In genomic region chr11:17606206-17607082, GRCh38 we compare ENCODE assay signal across 23 cellular contexts. TPM values are rescaled to one million over a fixed set of nuclear protein-coding genes. Genes with fewer than 3 reads are reported as not detected.
DNase-seq lines count a peak whose midpoint lies in the region; ATAC-seq and TF ChIP-seq lines count a peak whose summit lies in the region.
"Had no signal": no experiment of that assay in that cellular context is flagged by ENCODE, and none has a peak within 500 bp of the region (broad histone marks: within the 10 kb centered on the region; RNA-seq: fewer than 3 reads in every experiment).

No MANE protein-coding gene starts in this region.

- H3K27me3 ChIP-seq in left ventricle myocardium inferior (ENCODE audit: low read depth) (peaks cover 6% of the 10 kb centered on the region), right cardiac atrium (ENCODE audit: control insufficient read depth, insufficient read depth) (no peaks in the 10 kb centered on the region)

- ATAC-seq in Right ventricle myocardium inferior (peak; percentile 43), WTC11 (no peak), right cardiac atrium (peak; percentile 31 to 46)
- no peak for ATAC-seq in activated T-helper 17 cell treated with anti-CD3 and anti-CD28 coated beads, Interleukin-2, amount 50 U/mL, for 72 hours (replicated peaks)
- ATAC-seq: PC-3 had no signal

- TF ChIP-seq CTCF in left ventricle myocardium inferior (IDR thresholded peaks at IDR 0.05; ENCODE audit: borderline replicate concordance): no peak
- no peak for TF ChIP-seq CTCF in WTC11 (IDR thresholded peaks at IDR 0.05)

- H3K9me3 ChIP-seq in left ventricle myocardium inferior (replicated peaks): no peaks in the 10 kb centered on the region
- no peaks in the 10 kb centered on the region for H3K9me3 ChIP-seq in right cardiac atrium (ENCODE audit: control insufficient read depth, low read length)
- H3K9me3 ChIP-seq: SJSA1 had no signal

- peak overlapping the region; percentile 65 for H3K27ac Mint-ChIP-seq in WTC11
- H3K27ac Mint-ChIP-seq in activated T-helper 17 cell treated with anti-CD3 and anti-CD28 coated beads, Interleukin-2, amount 50 U/mL, for 72 hours: no peak overlapping the region
- H3K27ac Mint-ChIP-seq: CD8-positive, alpha-beta memory T cell had no signal

- H3K36me3 Mint-ChIP-seq in WTC11: no peaks in the 10 kb centered on the region
- H3K36me3 Mint-ChIP-seq in activated T-helper 17 cell treated with anti-CD3 and anti-CD28 coated beads, Interleukin-2, amount 50 U/mL, for 72 hours (ENCODE audit: low read depth): no peaks in the 10 kb centered on the region
- H3K36me3 Mint-ChIP-seq: CD8-positive, alpha-beta memory T cell had no signal

- intact Hi-C loops in Right ventricle myocardium inferior (cut with DNase I) (no loop called here), left ventricle myocardium inferior (cut with micrococcal nuclease) (no loop called here), right cardiac atrium (cut with DNase I) (no loop called here)

- no peaks in the 10 kb centered on the region for H3K36me3 ChIP-seq in left ventricle myocardium inferior
- H3K36me3 ChIP-seq: SJSA1 had no signal

- no peak overlapping the region for H3K4me3 Mint-ChIP-seq in WTC11
- no peak overlapping the region for H3K4me3 Mint-ChIP-seq in activated T-helper 17 cell treated with anti-CD3 and anti-CD28 coated beads, Interleukin-2, amount 50 U/mL, for 72 hours

- CTCF ChIA-PET in WTC11 (lab: Charles Lee): interaction anchor here (1.0 to 2.1 kb wide), 3 partner anchors 7 to 125 kb away, joined by 4 to 9 read pairs (median 4); no protein-coding TSS in a partner anchor

- H3K27me3 Mint-ChIP-seq in WTC11 (ENCODE audit: low read depth): no peaks in the 10 kb centered on the region; the same call in 1 of the 2 replicates
- peaks cover 5% of the 10 kb centered on the region for H3K27me3 Mint-ChIP-seq in activated T-helper 17 cell treated with anti-CD3 and anti-CD28 coated beads, Interleukin-2, amount 50 U/mL, for 72 hours

- POLR2A ChIA-PET in WTC11 (lab: Charles Lee): no interaction called here

- H3K4me3 ChIP-seq in left ventricle myocardium inferior: no peak overlapping the region
- no peak overlapping the region for H3K4me3 ChIP-seq in right cardiac atrium (ENCODE audit: low read length)
- H3K4me3 ChIP-seq: SJSA1 had no signal

- no peak overlapping the region for H3K27ac ChIP-seq in left ventricle myocardium inferior (replicated peaks)
- no peak overlapping the region for H3K27ac ChIP-seq in right cardiac atrium (ENCODE audit: low read length)
- H3K27ac ChIP-seq: HL-60, RWPE1, SJSA1 had no signal

- 55% methylated on average over 10 of the region's 10 CpGs for WGBS in right cardiac atrium

- DNase-seq in Right ventricle myocardium inferior (ENCODE audit: missing footprints) (no peak), left ventricle myocardium inferior (no peak), WTC11 (ENCODE audit: low spot score) (no peak), right cardiac atrium (no peak), NCI-H1048 (lab: John Stamatoyannopoulos, UW) (no peak)
- DNase-seq in stimulated activated CD8-positive, alpha-beta memory T cell treated with anti-CD3 and anti-CD28 coated beads, Interleukin-4, amount 100 ng/mL, for 48 hours: peak; percentile 9
- DNase-seq in activated naive CD4-positive, alpha-beta T cell treated with anti-CD3 and anti-CD28 coated beads, Interleukin-2, amount 50 U/mL, for 16 hours: no peak
- DNase-seq: C1 segment of cervical spinal cord; CD8-positive, alpha-beta memory T cell; DMS79; Karpas-422; NCI-H1436; NCI-H2029; NCI-H345; NCI-H524 treated with DMSO at 0.1 percent for 48 hours; PC-3 had no signal

- H3K4me1 Mint-ChIP-seq in WTC11: no peaks in the 10 kb centered on the region
- no peaks in the 10 kb centered on the region for H3K4me1 Mint-ChIP-seq in activated T-helper 17 cell treated with anti-CD3 and anti-CD28 coated beads, Interleukin-2, amount 50 U/mL, for 72 hours
- H3K4me1 Mint-ChIP-seq: CD8-positive, alpha-beta memory T cell had no signal

- H3K9me3 Mint-ChIP-seq in WTC11: no peaks in the 10 kb centered on the region
- H3K9me3 Mint-ChIP-seq in activated T-helper 17 cell treated with anti-CD3 and anti-CD28 coated beads, Interleukin-2, amount 50 U/mL, for 72 hours: no peaks in the 10 kb centered on the region
- H3K9me3 Mint-ChIP-seq: CD8-positive, alpha-beta memory T cell had no signal

- peaks cover 10% of the 10 kb centered on the region for H3K4me1 ChIP-seq in left ventricle myocardium inferior
- no peaks in the 10 kb centered on the region for H3K4me1 ChIP-seq in right cardiac atrium (ENCODE audit: control insufficient read depth, insufficient read depth, low read length)
- H3K4me1 ChIP-seq: SJSA1 had no signal

TF ChIP-seq in WTC11, 78 proteins besides CTCF, POLR2A, EP300 and RAD21:
- no peak for TF ChIP-seq ETV6 (CRISPR knock-in tag; IDR thresholded peaks at IDR 0.05)
- no peak for TF ChIP-seq E2F5 (CRISPR knock-in tag; IDR thresholded peaks at IDR 0.05)

RNA-seq across cellular contexts. Expression of gene OTOG, which starts 59.4 kb away (rescaled TPM):
- total RNA-seq in Right ventricle myocardium inferior (not detected), left ventricle myocardium inferior (not detected), WTC11 (2021) (1.4 to 3.5 TPM (median 2.1 TPM) in 3 replicates), right cardiac atrium (not detected)
- polyA plus RNA-seq in right cardiac atrium: not detected
- not detected for total RNA-seq in activated T-helper 17 cell treated with anti-CD3 and anti-CD28 coated beads, Interleukin-2, amount 50 U/mL, for 72 hours
- total RNA-seq: A673; CD8-positive, alpha-beta memory T cell; HT1080; MCF 10A; PC-3; SJSA1 had no signal
- polyA plus RNA-seq: CD8-positive, alpha-beta memory T cell had no signal

Comparison
In these comparisons a context has a peak if more than half of its experiments do, and no peak if none do; other contexts are left out.
1. ATAC-seq: peak in Right ventricle myocardium inferior (single experiment) and right cardiac atrium (2 of 2); none in WTC11 (single experiment) and activated T-helper 17 cell treated with anti-CD3 and anti-CD28 coated beads, Interleukin-2, amount 50 U/mL, for 72 hours (single experiment).